In genomic region chr6:16494781-16495180, GRCh38 we compare ENCODE assay signal across 9 cellular contexts.
DNase-seq lines count a peak whose midpoint lies in the region; ATAC-seq and TF ChIP-seq lines count a peak whose summit lies in the region.
"Had no signal": no experiment of that assay in that cellular context is flagged by ENCODE, and none has a peak within 500 bp of the region (broad histone marks: within the 10 kb centered on the region; RNA-seq: fewer than 3 reads in every experiment).

No MANE protein-coding gene starts in this region.

- no peak overlapping the region for H3K4me3 ChIP-seq in astrocyte of the spinal cord (ENCODE audit: low read depth, low read length)
- H3K4me3 ChIP-seq: heart right ventricle had no signal

- CTCF ChIA-PET in GM10248 (lab: Yijun Ruan, JAX): interaction anchor here (1.1 to 11.8 kb wide), 4 partner anchors 10 to 268 kb away, joined by 3 to 106 read pairs (median 6); no protein-coding TSS in a partner anchor

- in situ Hi-C loops in astrocyte of the spinal cord (cut with HindIII; ENCODE audit: low sequenced_read_pairs): no loop called here
- in situ Hi-C loops in GM13976 (cut with MboI; ENCODE audit: low sequenced_read_pairs, unreplicated experiment): no loop called here

- no peak for TF ChIP-seq CTCF in GM10248 (IDR thresholded peaks at IDR 0.05; ENCODE audit: control extremely low read depth, extremely low read depth, low read depth, missing control alignments)
- no peak for TF ChIP-seq CTCF in astrocyte of the spinal cord (IDR thresholded peaks at IDR 0.05; ENCODE audit: low read depth, low read length)
- TF ChIP-seq CTCF in GM13976 (IDR thresholded peaks at IDR 0.05; ENCODE audit: borderline replicate concordance, control extremely low read depth, extremely low read depth, insufficient read depth, missing control alignments): no peak

- POLR2A ChIA-PET in GM10248 (lab: Yijun Ruan, JAX): no interaction called here

- DNase-seq in GM10248 (ENCODE audit: extremely low spot score) (peak; percentile 53), astrocyte of the spinal cord (ENCODE audit: low read depth, low spot score) (peak; percentile 21), cortex of kidney (lab: John Stamatoyannopoulos, UW) (no peak), GM13976 (ENCODE audit: low spot score) (no peak), NCI-H345 (lab: John Stamatoyannopoulos, UW) (no peak)
- DNase-seq in stimulated activated naive CD4-positive, alpha-beta T cell (lab: John Stamatoyannopoulos, UW): no peak
- DNase-seq: heart right ventricle had no signal

- ATAC-seq in GM19468 (IDR thresholded peaks at IDR 0.05; ENCODE audit: extremely low read depth, unreplicated experiment) (peak; percentile 68), HG03432 (IDR thresholded peaks at IDR 0.05; ENCODE audit: unreplicated experiment) (peak; percentile 94)

Comparison
In these comparisons a context has a peak if more than half of its experiments do, and no peak if none do; other contexts are left out.
1. DNase-seq: peak in GM10248 (single experiment) and astrocyte of the spinal cord (single experiment); none in cortex of kidney (single experiment), GM13976 (single experiment), NCI-H345 (single experiment) and stimulated activated naive CD4-positive, alpha-beta T cell (0 of 6).